12 cellular contexts compared by ENCODE assay signal in the genomic region with DNA sequence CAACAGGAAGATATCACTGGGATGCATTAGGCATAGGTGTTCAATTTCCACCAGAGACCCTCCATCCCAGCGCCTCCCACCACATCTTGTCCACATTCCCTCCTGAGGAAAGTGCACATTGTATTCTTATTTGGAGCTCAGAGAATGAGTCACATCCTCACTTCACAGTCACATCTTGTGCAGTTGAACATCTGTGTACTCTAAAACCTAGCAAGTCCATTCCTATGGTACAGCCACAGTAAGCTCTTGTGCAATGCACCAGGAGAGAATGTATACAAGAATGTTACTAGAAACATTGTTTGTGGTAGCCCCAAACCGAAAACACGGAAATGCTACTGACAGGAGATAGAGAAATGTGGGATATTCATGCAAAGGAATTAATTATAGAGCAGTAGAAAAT. TPM values are rescaled to one million over a fixed set of nuclear protein-coding genes. Genes with fewer than 3 reads are reported as not detected.
DNase-seq lines count a peak whose midpoint lies in the region; ATAC-seq and TF ChIP-seq lines count a peak whose summit lies in the region.
"Had no signal": no experiment of that assay in that cellular context is flagged by ENCODE, and none has a peak within 500 bp of the region (broad histone marks: within the 10 kb centered on the region; RNA-seq: fewer than 3 reads in every experiment).

No MANE protein-coding gene starts in this region.

- peaks cover 13% of the 10 kb centered on the region for H3K27me3 ChIP-seq in AG04450 (ENCODE audit: control insufficient read depth, insufficient read depth, low read length)

- H3K9me3 ChIP-seq in AG04450 (ENCODE audit: control insufficient read depth, insufficient read depth, low read length): no peaks in the 10 kb centered on the region; the same call in 1 of the 2 replicates
- H3K9me3 ChIP-seq: SJCRH30 had no signal

- ATAC-seq in GM18519 (IDR thresholded peaks at IDR 0.05; ENCODE audit: low FRiP score, unreplicated experiment): no peak
- ATAC-seq in HG03045 (IDR thresholded peaks at IDR 0.05; ENCODE audit: unreplicated experiment): no peak

- H3K27ac ChIP-seq in AG04450 (ENCODE audit: low read depth, low read length): peak overlapping the region; percentile 68
- H3K27ac ChIP-seq: SJCRH30 had no signal

- DNase-seq in AG04450 (ENCODE audit: low read depth, low spot score) (peak; percentile 91), HS-27A (ENCODE audit: low read depth) (peak; percentile 36), amniotic epithelial cell (ENCODE audit: low read depth) (peak; percentile 98), glomerular endothelial cell (ENCODE audit: extremely low read depth, low read depth, low spot score) (peak; percentile 68), activated T-cell treated with anti-CD3 and anti-CD28 coated beads for 4 hours (no peak), NCI-H1092 (lab: John Stamatoyannopoulos, UW) (no peak)
- DNase-seq: activated CD4-positive, alpha-beta T cell treated with anti-CD3 and anti-CD28 coated beads, Interleukin-2, amount 50 U/mL, for 48 hours; amygdala; head of caudate nucleus; SJCRH30 had no signal

- TF ChIP-seq CTCF in AG04450 (IDR thresholded peaks at IDR 0.05; ENCODE audit: low read depth, low read length): no peak

- CTCF ChIA-PET in AG04450 (lab: Charles Lee): interaction anchor here (2.4 kb wide), 1 partner anchor 36 kb away, joined by 11 read pairs; no protein-coding TSS in a partner anchor

- POLR2A ChIA-PET in AG04450 (lab: Yijun Ruan, JAX): interaction anchor here (0.5 to 1.6 kb wide), 8 partner anchors 10 to 96 kb away, joined by 3 to 10 read pairs (median 4); a partner anchor contains a TSS

- no peak overlapping the region for H3K4me3 ChIP-seq in AG04450 (ENCODE audit: low read depth, low read length)
- H3K4me3 ChIP-seq: SJCRH30 had no signal

RNA-seq across cellular contexts. Expression of a gene that starts 1.6 kb away (rescaled TPM):
- polyA plus RNA-seq in AG04450 (2011; rRNA removed): 0.06 TPM in 1 of 2 replicates, not detected in the other
- polyA minus RNA-seq in AG04450 (2011; rRNA and poly(A)+ RNA removed): not detected in 2 replicates
- not detected in 2 replicates for total RNA-seq in glomerular endothelial cell
- total RNA-seq: SJCRH30 had no signal

RNA-seq across cellular contexts. Expression of a gene that starts 31.7 kb away (rescaled TPM):
- polyA plus RNA-seq in AG04450 (2011; rRNA removed): 47.1 and 50.7 TPM in 2 replicates
- 20.6 and 20.9 TPM in 2 replicates for polyA minus RNA-seq in AG04450 (2011; rRNA and poly(A)+ RNA removed)
- 65.4 and 169 TPM in 2 replicates for total RNA-seq in glomerular endothelial cell

RNA-seq across cellular contexts. Expression of a gene that starts 40.3 kb away (rescaled TPM):
- 54.0 and 54.1 TPM in 2 replicates for polyA plus RNA-seq in AG04450 (2011; rRNA removed)
- 30.7 and 40.5 TPM in 2 replicates for polyA minus RNA-seq in AG04450 (2011; rRNA and poly(A)+ RNA removed)
- total RNA-seq in glomerular endothelial cell: 87.2 and 91.6 TPM in 2 replicates

RNA-seq across cellular contexts. Expression of a gene that starts 48.1 kb away (rescaled TPM):
- not detected in 2 replicates for polyA plus RNA-seq in AG04450 (2011; rRNA removed)
- not detected in 2 replicates for polyA minus RNA-seq in AG04450 (2011; rRNA and poly(A)+ RNA removed)
- total RNA-seq in glomerular endothelial cell: not detected in 2 replicates
- total RNA-seq: SJCRH30 had no signal

RNA-seq across cellular contexts. Expression of a gene that starts 50.8 kb away (rescaled TPM):
- polyA plus RNA-seq in AG04450 (2011; rRNA removed): 1.5 and 2.1 TPM in 2 replicates
- polyA minus RNA-seq in AG04450 (2011; rRNA and poly(A)+ RNA removed): 2.8 and 4.2 TPM in 2 replicates
- 1.3 and 2.5 TPM in 2 replicates for total RNA-seq in glomerular endothelial cell

Comparison
In these comparisons a context has a peak if more than half of its experiments do, and no peak if none do; other contexts are left out.
1. DNase-seq: peak in AG04450 (single experiment), HS-27A (single experiment), amniotic epithelial cell (single experiment) and glomerular endothelial cell (single experiment); none in activated T-cell treated with anti-CD3 and anti-CD28 coated beads for 4 hours (single experiment) and NCI-H1092 (single experiment).